35 cellular contexts compared by ENCODE assay signal in the genomic region with DNA sequence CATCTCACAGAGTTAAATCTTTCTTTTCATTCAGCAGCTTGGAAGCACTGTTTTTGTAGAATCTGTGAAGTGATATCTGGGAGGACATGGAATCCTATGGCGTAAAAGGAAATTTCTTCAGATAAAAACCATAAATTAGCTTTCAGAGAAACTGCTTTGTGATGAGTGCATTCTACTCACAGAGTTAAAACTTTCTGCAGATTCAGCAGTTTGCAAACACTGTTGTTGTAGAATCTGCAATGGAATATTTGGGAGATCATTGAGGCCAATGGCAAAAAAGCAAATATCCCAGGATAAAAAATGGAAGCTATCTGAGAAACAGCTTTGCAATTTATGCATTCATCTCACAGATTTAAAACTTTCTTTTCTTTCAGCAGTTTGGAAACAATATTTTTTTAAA.
"Had no signal": no experiment of that assay in that cellular context is flagged by ENCODE, and none has a peak within 500 bp of the region (broad histone marks: within the 10 kb centered on the region; RNA-seq: fewer than 3 reads in every experiment).

No MANE protein-coding gene starts in this region.

- H3K27me3 ChIP-seq: MG63 had no signal

- DNase-seq: Kasumi-1, MG63, MM.1S, MV-4-11, NCI-H1048, NCI-H1092, NCI-H1092 treated with DMSO at 0.1 percent for 48 hours, NCI-H1105, NCI-H1105 treated with DMSO at 0.1 percent for 48 hours, NCI-H1417, NCI-H1417 treated with DMSO at 0.1 percent for 48 hours, NCI-H1436, NCI-H1436 treated with DMSO at 0.1 percent for 48 hours, NCI-H146, NCI-H1694, NCI-H1694 treated with DMSO at 0.1 percent for 48 hours, NCI-H187, NCI-H187 treated with DMSO at 0.1 percent for 48 hours, NCI-H1930, NCI-H2029, NCI-H2029 treated with DMSO at 0.1 percent for 48 hours, NCI-H2081, NCI-H2081 treated with DMSO at 0.1 percent for 48 hours, NCI-H2107, NCI-H2171, NCI-H2171 treated with DMSO at 0.1 percent for 48 hours, NCI-H2227 treated with DMSO at 0.1 percent for 48 hours, NCI-H226, NCI-H345, NCI-H446, NCI-H446 treated with DMSO at 0.1 percent for 48 hours, NCI-H510A, NCI-H510A treated with DMSO at 0.1 percent for 48 hours, NCI-H524, NCI-H524 treated with DMSO at 0.1 percent for 48 hours had no signal

- H3K4me3 ChIP-seq: MG63 had no signal

- H3K36me3 ChIP-seq: MG63 had no signal
